10 cellular contexts compared by ENCODE assay signal in the genomic region with DNA sequence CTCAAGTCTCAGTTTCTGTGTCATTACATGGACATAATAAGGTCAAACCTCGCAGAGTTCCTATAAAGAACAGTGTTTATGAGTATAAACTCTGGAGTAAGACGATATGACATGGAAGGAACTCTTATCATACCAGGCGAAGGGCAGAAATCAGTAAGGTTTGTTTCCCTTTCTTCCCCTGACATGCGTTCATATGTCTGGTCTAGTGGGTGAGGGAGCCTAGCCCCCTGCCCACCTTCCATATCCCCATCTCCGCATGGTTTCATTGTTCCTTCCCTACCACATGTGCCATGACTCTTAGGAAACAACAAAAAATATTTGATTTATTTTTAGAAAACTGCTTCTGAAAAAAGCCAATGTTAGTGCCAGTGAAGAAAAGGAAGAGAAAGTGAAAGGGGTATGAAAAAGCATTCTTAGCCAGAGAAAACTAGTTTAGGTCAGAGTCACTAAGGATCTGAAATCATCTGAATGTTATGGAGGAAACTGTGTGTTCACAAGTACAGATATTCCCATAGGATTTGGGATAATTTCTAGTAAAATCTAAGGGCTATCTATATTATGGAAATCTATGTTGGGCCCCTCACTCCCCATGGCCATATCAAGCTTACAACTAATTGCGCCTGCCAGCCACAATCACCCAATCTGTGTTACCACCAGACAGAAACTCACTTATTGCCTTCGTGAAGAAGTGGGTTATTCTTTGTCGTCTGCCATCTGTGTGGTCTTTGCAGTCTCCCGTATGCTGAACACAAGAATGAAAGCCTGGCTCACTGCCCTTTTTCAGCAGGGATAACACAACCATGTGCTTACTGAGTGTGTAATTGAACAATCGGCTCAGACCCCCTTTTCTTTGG. TPM values are rescaled to one million over a fixed set of nuclear protein-coding genes. Genes with fewer than 3 reads are reported as not detected.
DNase-seq lines count a peak whose midpoint lies in the region; ATAC-seq and TF ChIP-seq lines count a peak whose summit lies in the region.
"Had no signal": no experiment of that assay in that cellular context is flagged by ENCODE, and none has a peak within 500 bp of the region (broad histone marks: within the 10 kb centered on the region; RNA-seq: fewer than 3 reads in every experiment).

No MANE protein-coding gene starts in this region.

- ATAC-seq in HG03108 (IDR thresholded peaks at IDR 0.05; ENCODE audit: unreplicated experiment) = peak; percentile 39
- peak; percentile 73 for ATAC-seq in activated B cell treated with CpG ODN at 0.5 μM for 24 hours (ENCODE audit: low read depth)
- no peak for ATAC-seq in HG03439 (IDR thresholded peaks at IDR 0.05; ENCODE audit: unreplicated experiment)
- ATAC-seq: psoas muscle had no signal

- H3K9ac ChIP-seq in skeletal muscle satellite cell (ENCODE audit: low read depth, low read length) = no peak overlapping the region

- no peaks in the 10 kb centered on the region for H3K4me1 ChIP-seq in skeletal muscle satellite cell (ENCODE audit: control insufficient read depth, insufficient read depth, low read length)
- H3K4me1 ChIP-seq: esophagus squamous epithelium, psoas muscle had no signal

- peak overlapping the region; percentile 7 for H3K4me2 ChIP-seq in skeletal muscle satellite cell (ENCODE audit: low read length)

- peaks cover 9% of the 10 kb centered on the region for H3K4me1 Mint-ChIP-seq in activated T-cell treated with anti-CD3 and anti-CD28 coated beads, Interleukin-2, amount 50 U/mL, for 24 hours (ENCODE audit: low read depth)
- H3K4me1 Mint-ChIP-seq in activated B cell treated with CpG ODN at 0.5 μM for 24 hours = peaks cover 21% of the 10 kb centered on the region

- POLR2A ChIA-PET in activated B cell treated with CpG ODN at 0.5 μM for 24 hours (lab: Charles Lee) = interaction anchor here (0.7 to 2.0 kb wide), 2 partner anchors 9 to 388 kb away, joined by 4 to 11 read pairs; a partner anchor contains a TSS

- H3K36me3 Mint-ChIP-seq in activated T-cell treated with anti-CD3 and anti-CD28 coated beads, Interleukin-2, amount 50 U/mL, for 24 hours (ENCODE audit: low read depth) = no peaks in the 10 kb centered on the region
- H3K36me3 Mint-ChIP-seq in activated B cell treated with CpG ODN at 0.5 μM for 24 hours (ENCODE audit: low read depth) = no peaks in the 10 kb centered on the region

- no peaks in the 10 kb centered on the region for H3K36me3 ChIP-seq in skeletal muscle satellite cell (ENCODE audit: insufficient read depth, low read length)
- H3K36me3 ChIP-seq: esophagus squamous epithelium had no signal

- CTCF ChIA-PET in activated B cell treated with CpG ODN at 0.5 μM for 24 hours (lab: Charles Lee) = no interaction called here

- H3K4me3 Mint-ChIP-seq in activated T-cell treated with anti-CD3 and anti-CD28 coated beads, Interleukin-2, amount 50 U/mL, for 24 hours = peak overlapping the region; percentile 2
- H3K4me3 Mint-ChIP-seq in activated B cell treated with CpG ODN at 0.5 μM for 24 hours = peak overlapping the region; percentile 77

- no peak overlapping the region for H3K27ac Mint-ChIP-seq in activated T-cell treated with anti-CD3 and anti-CD28 coated beads, Interleukin-2, amount 50 U/mL, for 24 hours
- peak overlapping the region; percentile 93 for H3K27ac Mint-ChIP-seq in activated B cell treated with CpG ODN at 0.5 μM for 24 hours

- H3K9me3 ChIP-seq in skeletal muscle satellite cell (replicated peaks; ENCODE audit: low read length) = no peaks in the 10 kb centered on the region
- H3K9me3 ChIP-seq: esophagus squamous epithelium, psoas muscle had no signal

- intact Hi-C loops in activated B cell treated with CpG ODN at 0.5 μM for 24 hours (cut with micrococcal nuclease) = no loop called here

- TF ChIP-seq CTCF in activated B cell treated with CpG ODN at 0.5 μM for 24 hours (IDR thresholded peaks at IDR 0.05) = no peak

- no peaks in the 10 kb centered on the region for H3K27me3 Mint-ChIP-seq in activated T-cell treated with anti-CD3 and anti-CD28 coated beads, Interleukin-2, amount 50 U/mL, for 24 hours
- no peaks in the 10 kb centered on the region for H3K27me3 Mint-ChIP-seq in activated B cell treated with CpG ODN at 0.5 μM for 24 hours

- no peak for DNase-seq in activated T-cell treated with anti-CD3 and anti-CD28 coated beads, Interleukin-2, amount 50 U/mL, for 24 hours
- DNase-seq in activated T-cell treated with anti-CD3 and anti-CD28 coated beads, Interleukin-2, amount 50 U/mL, for 48 hours = no peak
- DNase-seq in activated B cell treated with CpG ODN at 0.5 μM for 24 hours (no peak), glomerular visceral epithelial cell (ENCODE audit: extremely low spot score) (no peak), 8988T (no peak)
- DNase-seq: esophagus squamous epithelium, psoas muscle had no signal

- no peaks in the 10 kb centered on the region for H3K27me3 ChIP-seq in skeletal muscle satellite cell (ENCODE audit: control insufficient read depth, insufficient read depth, low read length)
- H3K27me3 ChIP-seq: esophagus squamous epithelium had no signal

- H3K9me3 Mint-ChIP-seq in activated T-cell treated with anti-CD3 and anti-CD28 coated beads, Interleukin-2, amount 50 U/mL, for 24 hours = no peaks in the 10 kb centered on the region
- no peaks in the 10 kb centered on the region for H3K9me3 Mint-ChIP-seq in activated B cell treated with CpG ODN at 0.5 μM for 24 hours

- H3K4me3 ChIP-seq in skeletal muscle satellite cell (ENCODE audit: low read length) = no peak overlapping the region
- H3K4me3 ChIP-seq: psoas muscle had no signal

RNA-seq across cellular contexts. Expression of a gene that starts 19.9 kb away (rescaled TPM):
- 1.2 TPM in 1 of 2 replicates, not detected in the other for total RNA-seq in activated B cell treated with CpG ODN at 0.5 μM for 24 hours
- total RNA-seq in skeletal muscle satellite cell (2012; rRNA removed) = not detected in 2 replicates
- total RNA-seq: esophagus squamous epithelium, psoas muscle had no signal
